Comparison of ENCODE assay signal across 16 cellular contexts in genomic region chr2:109695290-109695689, GRCh38.
DNase-seq lines count a peak whose midpoint lies in the region; ATAC-seq and TF ChIP-seq lines count a peak whose summit lies in the region.
"Had no signal": no experiment of that assay in that cellular context is flagged by ENCODE, and none has a peak within 500 bp of the region (broad histone marks: within the 10 kb centered on the region; RNA-seq: fewer than 3 reads in every experiment).

No MANE protein-coding gene starts in this region.

- H3K4me3 ChIP-seq in RWPE2 (ENCODE audit: severe bottlenecking) (no peak overlapping the region), esophagus squamous epithelium (no peak overlapping the region), rectal smooth muscle tissue (ENCODE audit: low read length) (no peak overlapping the region), vagina (no peak overlapping the region)
- H3K4me3 ChIP-seq: A549 had no signal

- intact Hi-C loops in esophagus squamous epithelium (cut with DNase I), result no loop called here
- intact Hi-C loops in vagina (cut with DNase I), result no loop called here

- H3K27ac ChIP-seq in RWPE2 (ENCODE audit: poor library complexity, severe bottlenecking) (peak overlapping the region; percentile 17), esophagus squamous epithelium (peak overlapping the region; percentile 41 to 94 (median 90)), rectal smooth muscle tissue (ENCODE audit: low read depth, low read length) (peak overlapping the region; percentile 24), vagina (peak overlapping the region; percentile 11)
- H3K27ac ChIP-seq: A549 had no signal

- no peaks in the 10 kb centered on the region for H3K9me3 ChIP-seq in RWPE2 (ENCODE audit: severe bottlenecking)
- H3K9me3 ChIP-seq in esophagus squamous epithelium, result no peaks in the 10 kb centered on the region
- no peaks in the 10 kb centered on the region for H3K9me3 ChIP-seq in vagina
- H3K9me3 ChIP-seq: A549 had no signal

- H3K9ac ChIP-seq in rectal smooth muscle tissue (ENCODE audit: low read length), result no peak overlapping the region

- H3K4me1 ChIP-seq in RWPE2 (ENCODE audit: insufficient read depth, poor library complexity, severe bottlenecking), result peaks cover 25% of the 10 kb centered on the region
- H3K4me1 ChIP-seq in esophagus squamous epithelium, result peaks cover 41 to 87% (median 55%) of the 10 kb centered on the region in 3 donors
- peaks cover 45% of the 10 kb centered on the region for H3K4me1 ChIP-seq in rectal smooth muscle tissue (ENCODE audit: control insufficient read depth, insufficient read depth, low read length)
- peaks cover 46% of the 10 kb centered on the region for H3K4me1 ChIP-seq in vagina

- H3K27me3 ChIP-seq in RWPE2 (ENCODE audit: insufficient read depth, poor library complexity, severe bottlenecking) (no peaks in the 10 kb centered on the region), esophagus squamous epithelium (no peaks in the 10 kb centered on the region), rectal smooth muscle tissue (ENCODE audit: control insufficient read depth, insufficient read depth, low read length) (no peaks in the 10 kb centered on the region), vagina (no peaks in the 10 kb centered on the region)

- H3K36me3 ChIP-seq in RWPE2 (ENCODE audit: low read depth) (no peaks in the 10 kb centered on the region), esophagus squamous epithelium (no peaks in the 10 kb centered on the region), rectal smooth muscle tissue (ENCODE audit: control insufficient read depth, insufficient read depth, low read length) (no peaks in the 10 kb centered on the region), vagina (no peaks in the 10 kb centered on the region)

- TF ChIP-seq CTCF in RWPE2 (IDR thresholded peaks at IDR 0.05; ENCODE audit: poor library complexity, severe bottlenecking) (no peak), esophagus squamous epithelium (IDR thresholded peaks at IDR 0.05) (no peak), vagina (IDR thresholded peaks at IDR 0.05) (no peak)

- TF ChIP-seq POLR2A in esophagus squamous epithelium (IDR thresholded peaks at IDR 0.05) (no peak), vagina (IDR thresholded peaks at IDR 0.05) (no peak)

- WGBS in esophagus squamous epithelium, 2 donors, result 72 to 85% methylated on average over 2 of the region's 2 CpGs

- no peak for ATAC-seq in RWPE2 (ENCODE audit: low read depth)
- ATAC-seq: A549 had no signal

- DNase-seq in RWPE2 (ENCODE audit: low spot score) (no peak), esophagus squamous epithelium (lab: John Stamatoyannopoulos, UW) (no peak), vagina (ENCODE audit: extremely low spot score in 2 of 2) (no peak), iPS-NIHi7 (ENCODE audit: extremely low spot score) (no peak), NCI-H524 treated with DMSO at 0.1 percent for 48 hours (lab: John Stamatoyannopoulos, UW) (no peak)
- DNase-seq in stimulated activated naive CD4-positive, alpha-beta T cell treated with Interleukin-2 at 50 U/mL for 16 hours (lab: John Stamatoyannopoulos, UW), result no peak
- DNase-seq: DMS79, Karpas-422, NCI-H1694, NCI-H2081, NCI-H2171, NCI-H345, NCI-H524, SHP77 had no signal

Comparison
In these comparisons a context has a peak if more than half of its experiments do, and no peak if none do; other contexts are left out.
1. H3K27ac ChIP-seq: peak in every context shown above with its lines; median percentile 90 in esophagus squamous epithelium; 24 in rectal smooth muscle tissue; 17 in RWPE2; 11 in vagina.